In genomic region chr20:61218886-61219480, GRCh38 we compare ENCODE assay signal across 1 cellular context.
TF ChIP-seq lines count a peak whose summit lies in the region.

No MANE protein-coding gene starts in this region.

TF ChIP-seq in GM23338, 12 proteins besides CTCF, POLR2A, EP300 and RAD21 (continued from another document):
- no peak for TF ChIP-seq ZNF462 (CRISPR knock-in tag; IDR thresholded peaks at IDR 0.05)
- no peak for TF ChIP-seq ZNF114 (CRISPR knock-in tag; IDR thresholded peaks at IDR 0.05)
- TF ChIP-seq ZNF331 (CRISPR knock-in tag; IDR thresholded peaks at IDR 0.05; ENCODE audit: low read depth): no peak
